Comparison of ENCODE assay signal across 8 cellular contexts in the genomic region with DNA sequence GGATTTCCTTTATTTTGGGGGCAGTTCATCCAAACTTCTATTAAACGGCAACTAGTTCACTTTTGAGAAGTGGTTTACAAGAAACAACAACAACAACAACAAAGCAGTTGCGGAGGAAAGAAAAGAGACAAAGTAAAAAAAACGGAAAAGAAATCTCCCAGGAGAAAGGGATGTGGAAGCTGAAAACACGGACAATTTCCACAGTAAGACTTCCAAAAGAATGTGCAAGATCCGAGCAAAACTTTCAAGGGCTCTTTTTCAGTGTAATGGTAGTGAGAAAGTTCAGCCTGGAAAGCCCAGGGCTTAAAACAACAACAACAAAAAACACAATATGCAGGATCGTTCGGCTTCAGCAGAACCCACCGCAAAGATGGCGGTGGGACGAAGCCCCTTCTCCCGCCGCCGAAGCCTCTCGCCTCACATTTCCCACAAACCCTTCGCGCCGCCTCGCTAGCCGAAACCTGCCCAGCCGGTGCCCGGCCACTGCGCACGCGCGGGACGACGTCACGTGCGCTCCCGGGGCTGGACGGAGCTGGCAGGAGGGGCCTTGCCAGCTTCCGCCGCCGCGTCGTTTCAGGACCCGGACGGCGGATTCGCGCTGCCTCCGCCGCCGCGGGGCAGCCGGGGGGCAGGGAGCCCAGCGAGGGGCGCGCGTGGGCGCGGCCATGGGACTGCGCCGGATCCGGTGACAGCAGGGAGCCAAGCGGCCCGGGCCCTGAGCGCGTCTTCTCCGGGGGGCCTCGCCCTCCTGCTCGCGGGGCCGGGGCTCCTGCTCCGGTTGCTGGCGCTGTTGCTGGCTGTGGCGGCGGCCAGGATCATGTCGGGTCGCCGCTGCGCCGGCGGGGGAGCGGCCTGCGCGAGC. TPM values are rescaled to one million over a fixed set of nuclear protein-coding genes. Genes with fewer than 3 reads are reported as not detected.
DNase-seq lines count a peak whose midpoint lies in the region; ATAC-seq and TF ChIP-seq lines count a peak whose summit lies in the region.

A gene (plus strand): TSS at position 553 of the 862 bp plus-strand sequence. CDS start 265 bp downstream, at position 818.

- CTCF ChIA-PET in PC-9 (lab: Charles Lee), result no interaction called here

- POLR2A ChIA-PET in PC-9 (lab: Charles Lee; ENCODE audit: unreplicated experiment), result interaction anchor here (0.7 kb wide), 1 partner anchor 36 kb away, joined by 3 read pairs; no protein-coding TSS in a partner anchor

- H3F3A ChIP-seq in PC-9 (ENCODE audit: insufficient read depth, low read depth), result peaks cover 20% of the 10 kb centered on the region

- no peaks in the 10 kb centered on the region for H3K9me2 ChIP-seq in PC-9 (ENCODE audit: insufficient read depth)

- H2AFZ ChIP-seq in PC-9, result peak within 1 kb of the TSS; percentile 90

- H3K79me2 ChIP-seq in PC-9 (ENCODE audit: low read depth), result peaks cover 55% of the 10 kb centered on the region

- peak within 1 kb of the TSS; percentile 99 for H3K4me2 ChIP-seq in PC-9

- H3K4me3 ChIP-seq in PC-9 (peak within 1 kb of the TSS; percentile 96), epithelial cell of proximal tubule (ENCODE audit: low read depth, low read length) (peak within 1 kb of the TSS; percentile 97)

- no peaks in the 10 kb centered on the region for H3K9me3 ChIP-seq in PC-9 (ENCODE audit: insufficient read depth, low read depth)

- peaks cover 37% of the 10 kb centered on the region for H3K4me1 ChIP-seq in PC-9 (replicated peaks; ENCODE audit: insufficient read depth)

- no peak for TF ChIP-seq RAD21 in Ishikawa (IDR thresholded peaks at IDR 0.05; ENCODE audit: low read depth)

- H4K20me1 ChIP-seq in PC-9 (ENCODE audit: insufficient read depth), result peaks cover 9% of the 10 kb centered on the region; the same call in 1 of the 2 replicates

- DNase-seq in DMS153 treated with DMSO at 0.1 percent for 48 hours (lab: John Stamatoyannopoulos, UW; ENCODE audit: unreplicated experiment), result peak; percentile 60
- peak; percentile 74 to 88 for DNase-seq in PC-9
- peak; percentile 93 for DNase-seq in activated T-cell treated with anti-CD3 and anti-CD28 coated beads, Interleukin-2, amount 50 U/mL, for 1 hour
- DNase-seq in epithelial cell of proximal tubule (ENCODE audit: low read depth), result no peak
- peak; percentile 94 for DNase-seq in mucosa of gallbladder (ENCODE audit: low spot score)
- DNase-seq in stimulated activated CD8-positive, alpha-beta memory T cell treated with anti-CD3 and anti-CD28 coated beads, Interleukin-4, amount 100 ng/mL, for 24 hours (ENCODE audit: low read depth), result peak; percentile 90

- intact Hi-C loops in PC-9 (cut with micrococcal nuclease; ENCODE audit: unreplicated experiment), result no loop called here

- no peak for TF ChIP-seq CTCF in PC-9 (conservative IDR thresholded peaks at IDR 0.05)
- TF ChIP-seq CTCF in epithelial cell of proximal tubule (conservative IDR thresholded peaks at IDR 0.05; ENCODE audit: low read depth, low read length), result no peak

- ATAC-seq in GM21576 (IDR thresholded peaks at IDR 0.05; ENCODE audit: unreplicated experiment), result peak; percentile 64

- H3K27me3 ChIP-seq in PC-9 (ENCODE audit: insufficient read depth, low read depth), result no peaks in the 10 kb centered on the region

- TF ChIP-seq EP300 in Ishikawa (IDR thresholded peaks at IDR 0.05; ENCODE audit: borderline replicate concordance), result no peak

- peaks cover 4% of the 10 kb centered on the region; the same call in 1 of the 2 replicates for H3K36me3 ChIP-seq in PC-9 (ENCODE audit: low read depth)

- TSS peak; percentile 96 for BruUV-seq in PC-9 (replicated peaks; lab: Mats Ljungman, UMichigan)

- H3K27ac ChIP-seq in PC-9, result peak within 1 kb of the TSS; percentile 83

TF ChIP-seq in Ishikawa, 13 proteins besides CTCF, POLR2A, EP300 and RAD21:
- TF ChIP-seq, protein P1, sequence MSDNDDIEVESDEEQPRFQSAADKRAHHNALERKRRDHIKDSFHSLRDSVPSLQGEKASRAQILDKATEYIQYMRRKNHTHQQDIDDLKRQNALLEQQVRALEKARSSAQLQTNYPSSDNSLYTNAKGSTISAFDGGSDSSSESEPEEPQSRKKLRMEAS (IDR thresholded peaks at IDR 0.05), result peak; percentile 98
- TF ChIP-seq YY1 (IDR thresholded peaks at IDR 0.05; ENCODE audit: low read depth), result peak; percentile 92
- 0 out of 2 replicates have a peak, but pooled peaks have one; percentile 26 for TF ChIP-seq CEBPB (IDR thresholded peaks at IDR 0.05)
- TF ChIP-seq TAF1 (IDR thresholded peaks at IDR 0.05; ENCODE audit: low read depth), result peak; percentile 93
- TF ChIP-seq NFIC (IDR thresholded peaks at IDR 0.05), result no peak
- TF ChIP-seq FOXM1 (IDR thresholded peaks at IDR 0.05; ENCODE audit: borderline replicate concordance, low read depth), result no peak
- TF ChIP-seq EGR1 (IDR thresholded peaks at IDR 0.05), result peak; percentile 72; the same call in 1 of the 2 replicates
- TF ChIP-seq, protein P2, sequence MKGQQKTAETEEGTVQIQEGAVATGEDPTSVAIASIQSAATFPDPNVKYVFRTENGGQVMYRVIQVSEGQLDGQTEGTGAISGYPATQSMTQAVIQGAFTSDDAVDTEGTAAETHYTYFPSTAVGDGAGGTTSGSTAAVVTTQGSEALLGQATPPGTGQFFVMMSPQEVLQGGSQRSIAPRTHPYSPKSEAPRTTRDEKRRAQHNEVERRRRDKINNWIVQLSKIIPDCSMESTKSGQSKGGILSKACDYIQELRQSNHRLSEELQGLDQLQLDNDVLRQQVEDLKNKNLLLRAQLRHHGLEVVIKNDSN (IDR thresholded peaks at IDR 0.05), result peak; percentile 98
- peak; percentile 46; the same call in 1 of the 2 replicates for TF ChIP-seq CREB1 (IDR thresholded peaks at IDR 0.05; ENCODE audit: low read depth)
- TF ChIP-seq ZBTB7A (IDR thresholded peaks at IDR 0.05; ENCODE audit: low read depth), result peak; percentile 99
- peak; percentile 35 for TF ChIP-seq TCF12 (IDR thresholded peaks at IDR 0.05; ENCODE audit: low read depth)
- TF ChIP-seq, protein P3, sequence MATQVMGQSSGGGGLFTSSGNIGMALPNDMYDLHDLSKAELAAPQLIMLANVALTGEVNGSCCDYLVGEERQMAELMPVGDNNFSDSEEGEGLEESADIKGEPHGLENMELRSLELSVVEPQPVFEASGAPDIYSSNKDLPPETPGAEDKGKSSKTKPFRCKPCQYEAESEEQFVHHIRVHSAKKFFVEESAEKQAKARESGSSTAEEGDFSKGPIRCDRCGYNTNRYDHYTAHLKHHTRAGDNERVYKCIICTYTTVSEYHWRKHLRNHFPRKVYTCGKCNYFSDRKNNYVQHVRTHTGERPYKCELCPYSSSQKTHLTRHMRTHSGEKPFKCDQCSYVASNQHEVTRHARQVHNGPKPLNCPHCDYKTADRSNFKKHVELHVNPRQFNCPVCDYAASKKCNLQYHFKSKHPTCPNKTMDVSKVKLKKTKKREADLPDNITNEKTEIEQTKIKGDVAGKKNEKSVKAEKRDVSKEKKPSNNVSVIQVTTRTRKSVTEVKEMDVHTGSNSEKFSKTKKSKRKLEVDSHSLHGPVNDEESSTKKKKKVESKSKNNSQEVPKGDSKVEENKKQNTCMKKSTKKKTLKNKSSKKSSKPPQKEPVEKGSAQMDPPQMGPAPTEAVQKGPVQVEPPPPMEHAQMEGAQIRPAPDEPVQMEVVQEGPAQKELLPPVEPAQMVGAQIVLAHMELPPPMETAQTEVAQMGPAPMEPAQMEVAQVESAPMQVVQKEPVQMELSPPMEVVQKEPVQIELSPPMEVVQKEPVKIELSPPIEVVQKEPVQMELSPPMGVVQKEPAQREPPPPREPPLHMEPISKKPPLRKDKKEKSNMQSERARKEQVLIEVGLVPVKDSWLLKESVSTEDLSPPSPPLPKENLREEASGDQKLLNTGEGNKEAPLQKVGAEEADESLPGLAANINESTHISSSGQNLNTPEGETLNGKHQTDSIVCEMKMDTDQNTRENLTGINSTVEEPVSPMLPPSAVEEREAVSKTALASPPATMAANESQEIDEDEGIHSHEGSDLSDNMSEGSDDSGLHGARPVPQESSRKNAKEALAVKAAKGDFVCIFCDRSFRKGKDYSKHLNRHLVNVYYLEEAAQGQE (IDR thresholded peaks at IDR 0.05; ENCODE audit: low read depth), result no peak
- peak; percentile 65; the same call in 1 of the 2 replicates for TF ChIP-seq TEAD4 (IDR thresholded peaks at IDR 0.05)
TF ChIP-seq in Ishikawa: peak in this region for 10.

RNA-seq across cellular contexts. Expression of the gene that starts here (rescaled TPM):
- total RNA-seq in PC-9 (2021) (22.1 and 25.4 TPM in 2 replicates), epithelial cell of proximal tubule (22.4 and 25.1 TPM in 2 replicates), mucosa of gallbladder (35.1 TPM)
